11 cellular contexts compared by ENCODE assay signal in the genomic region with DNA sequence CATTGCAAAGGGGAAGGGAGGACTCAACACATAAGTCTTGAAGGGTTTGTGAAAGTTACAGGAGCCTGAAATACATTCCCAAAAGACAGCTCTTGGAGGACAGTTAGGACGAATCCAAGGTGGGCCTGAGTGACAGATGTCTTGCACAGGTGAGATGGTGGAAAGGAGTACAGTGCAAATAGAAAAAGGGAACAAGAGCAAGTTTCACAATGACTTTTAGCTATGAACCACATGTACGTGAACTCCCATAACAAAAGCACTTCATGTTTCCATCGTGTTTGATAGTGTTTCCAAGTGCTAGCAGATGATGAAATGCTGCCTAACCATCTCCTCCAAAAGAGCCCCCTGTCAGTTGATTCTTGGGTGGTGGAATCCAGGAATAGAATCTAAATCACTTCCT. TPM values are rescaled to one million over a fixed set of nuclear protein-coding genes. Genes with fewer than 3 reads are reported as not detected.
DNase-seq lines count a peak whose midpoint lies in the region; ATAC-seq lines count a peak whose summit lies in the region.
"Had no signal": no experiment of that assay in that cellular context is flagged by ENCODE, and none has a peak within 500 bp of the region (broad histone marks: within the 10 kb centered on the region; RNA-seq: fewer than 3 reads in every experiment).

No MANE protein-coding gene starts in this region.

- H3K4me3 ChIP-seq in Karpas-422 (ENCODE audit: low read length): no peak overlapping the region
- H3K4me3 ChIP-seq: gastroesophageal sphincter had no signal

- H3K27me3 ChIP-seq in Karpas-422 (ENCODE audit: low read length): no peaks in the 10 kb centered on the region
- H3K27me3 ChIP-seq: gastroesophageal sphincter had no signal

- H4K20me1 ChIP-seq in Karpas-422 (ENCODE audit: insufficient read depth, low read depth, low read length): no peaks in the 10 kb centered on the region

- no peaks in the 10 kb centered on the region for H3K9me3 Mint-ChIP-seq in effector memory CD8-positive, alpha-beta T cell

- peak overlapping the region; percentile 11 to 71 for H3K4me3 Mint-ChIP-seq in effector memory CD8-positive, alpha-beta T cell

- no peak overlapping the region for H3K4me2 ChIP-seq in Karpas-422 (ENCODE audit: low read depth, low read length, poor library complexity, severe bottlenecking)

- no peak for DNase-seq in effector memory CD8-positive, alpha-beta T cell
- DNase-seq in NCI-H1417 (lab: John Stamatoyannopoulos, UW) (no peak), Karpas-422 (no peak), mucosa of gallbladder (ENCODE audit: low spot score) (no peak)
- DNase-seq in central memory CD4-positive, alpha-beta T cell: no peak

- H3K27ac Mint-ChIP-seq in effector memory CD8-positive, alpha-beta T cell: peak overlapping the region; percentile 21 to 35

- no peaks in the 10 kb centered on the region for H3K36me3 ChIP-seq in Karpas-422 (ENCODE audit: insufficient read depth, low read length)
- H3K36me3 ChIP-seq: gastroesophageal sphincter had no signal

- H3K9ac ChIP-seq in Karpas-422 (ENCODE audit: low read length): no peak overlapping the region

- no peak overlapping the region for H2AFZ ChIP-seq in Karpas-422 (ENCODE audit: low read length)

- H3K9me2 ChIP-seq in Karpas-422 (replicated peaks; ENCODE audit: insufficient read depth, low read length): no peaks in the 10 kb centered on the region

- H3K27me3 Mint-ChIP-seq in effector memory CD8-positive, alpha-beta T cell: no peaks in the 10 kb centered on the region

- H3K4me1 ChIP-seq in Karpas-422 (ENCODE audit: low read length): no peaks in the 10 kb centered on the region; the same call in 1 of the 2 replicates
- H3K4me1 ChIP-seq: gastroesophageal sphincter had no signal

- H3K27ac ChIP-seq in Karpas-422 (ENCODE audit: low read length): no peak overlapping the region
- H3K27ac ChIP-seq: gastroesophageal sphincter had no signal

- H3K79me2 ChIP-seq in Karpas-422 (ENCODE audit: low read length): no peaks in the 10 kb centered on the region

- no peaks in the 10 kb centered on the region for H3K9me3 ChIP-seq in Karpas-422 (ENCODE audit: low read length)
- H3K9me3 ChIP-seq: gastroesophageal sphincter had no signal

- peak; percentile 94 for ATAC-seq in GM18517 (IDR thresholded peaks at IDR 0.05; ENCODE audit: unreplicated experiment)
- ATAC-seq in GM21529 (IDR thresholded peaks at IDR 0.05; ENCODE audit: unreplicated experiment): peak; percentile 92
- peak; percentile 95 for ATAC-seq in HG03442 (IDR thresholded peaks at IDR 0.05; ENCODE audit: unreplicated experiment)
- no peak for ATAC-seq in effector memory CD8-positive, alpha-beta T cell (replicated peaks)
- ATAC-seq: gastroesophageal sphincter had no signal

- peaks cover 12% of the 10 kb centered on the region for H3K36me3 Mint-ChIP-seq in effector memory CD8-positive, alpha-beta T cell (ENCODE audit: insufficient read depth)

- H3K4me1 Mint-ChIP-seq in effector memory CD8-positive, alpha-beta T cell (ENCODE audit: low read depth in 2 of 2): peaks cover 60 to 64% of the 10 kb centered on the region in 2 donors

RNA-seq across cellular contexts. Expression of gene IL18RAP, which starts 1.8 kb away (rescaled TPM):
- total RNA-seq in Karpas-422 (2014; rRNA removed; shearing (Covaris generic); ENCODE audit: low replicate concordance): 1.2 and 4.4 TPM in 2 replicates
- total RNA-seq in mucosa of gallbladder: 1.6 TPM
- total RNA-seq: astrocyte had no signal

RNA-seq across cellular contexts. Expression of gene SLC9A4, which starts 48.3 kb away (rescaled TPM):
- total RNA-seq in Karpas-422 (2014; rRNA removed; shearing (Covaris generic); ENCODE audit: low replicate concordance): not detected in 2 replicates
- total RNA-seq in mucosa of gallbladder: 19.9 TPM
- total RNA-seq: omental fat pad had no signal

Comparison
In these comparisons a context has a peak if more than half of its experiments do, and no peak if none do; other contexts are left out.
1. RNA of gene SLC9A4, which starts 48.3 kb away (total RNA-seq): 19.9 TPM in mucosa of gallbladder (single experiment); not detected in Karpas-422; every median in the first group is over 10 times any median in the second.